Comparison of ENCODE assay signal across 1 cellular context in the genomic region with DNA sequence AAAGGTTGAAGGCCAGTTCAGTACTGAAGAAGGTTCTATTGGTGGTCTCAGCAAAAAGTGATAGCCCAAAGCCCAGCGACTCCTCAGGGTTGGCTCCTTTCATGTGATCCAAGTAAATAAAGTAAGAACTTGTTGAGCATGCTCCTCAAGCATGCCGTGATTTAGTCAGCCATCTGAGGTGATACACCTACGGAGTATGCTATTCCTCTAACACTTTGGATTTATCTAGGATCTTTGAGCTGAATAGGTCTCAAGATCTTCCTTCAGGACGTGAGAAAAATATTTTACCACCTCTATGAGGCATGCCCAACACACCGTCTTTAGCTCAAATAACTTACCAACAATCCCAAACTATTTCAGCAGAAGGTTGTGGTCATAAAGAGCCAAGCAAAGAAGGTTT.
TF ChIP-seq lines count a peak whose summit lies in the region.

No MANE protein-coding gene starts in this region.

TF ChIP-seq in IMR-90, 13 proteins besides CTCF, POLR2A, EP300 and RAD21 (continued from another document):
- TF ChIP-seq CEBPB (IDR thresholded peaks at IDR 0.05; ENCODE audit: low read depth, low read length) (no peak), FOS (IDR thresholded peaks at IDR 0.05; ENCODE audit: low read depth, low read length) (no peak), RFX5 (IDR thresholded peaks at IDR 0.05; ENCODE audit: low read depth, low read length) (no peak), BHLHE40 (IDR thresholded peaks at IDR 0.05; ENCODE audit: low read depth, low read length) (no peak), MXI1 (IDR thresholded peaks at IDR 0.05; ENCODE audit: borderline replicate concordance, low read depth, low read length) (no peak), NFE2L2 (IDR thresholded peaks at IDR 0.05; ENCODE audit: low read depth, low read length) (no peak)
- TF ChIP-seq, protein P1, sequence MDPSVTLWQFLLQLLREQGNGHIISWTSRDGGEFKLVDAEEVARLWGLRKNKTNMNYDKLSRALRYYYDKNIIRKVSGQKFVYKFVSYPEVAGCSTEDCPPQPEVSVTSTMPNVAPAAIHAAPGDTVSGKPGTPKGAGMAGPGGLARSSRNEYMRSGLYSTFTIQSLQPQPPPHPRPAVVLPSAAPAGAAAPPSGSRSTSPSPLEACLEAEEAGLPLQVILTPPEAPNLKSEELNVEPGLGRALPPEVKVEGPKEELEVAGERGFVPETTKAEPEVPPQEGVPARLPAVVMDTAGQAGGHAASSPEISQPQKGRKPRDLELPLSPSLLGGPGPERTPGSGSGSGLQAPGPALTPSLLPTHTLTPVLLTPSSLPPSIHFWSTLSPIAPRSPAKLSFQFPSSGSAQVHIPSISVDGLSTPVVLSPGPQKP (IDR thresholded peaks at IDR 0.05; ENCODE audit: borderline replicate concordance, low read depth, low read length) = no peak
- TF ChIP-seq, protein P2, sequence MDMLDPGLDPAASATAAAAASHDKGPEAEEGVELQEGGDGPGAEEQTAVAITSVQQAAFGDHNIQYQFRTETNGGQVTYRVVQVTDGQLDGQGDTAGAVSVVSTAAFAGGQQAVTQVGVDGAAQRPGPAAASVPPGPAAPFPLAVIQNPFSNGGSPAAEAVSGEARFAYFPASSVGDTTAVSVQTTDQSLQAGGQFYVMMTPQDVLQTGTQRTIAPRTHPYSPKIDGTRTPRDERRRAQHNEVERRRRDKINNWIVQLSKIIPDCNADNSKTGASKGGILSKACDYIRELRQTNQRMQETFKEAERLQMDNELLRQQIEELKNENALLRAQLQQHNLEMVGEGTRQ (IDR thresholded peaks at IDR 0.05; ENCODE audit: low read depth, low read length) = no peak
TF ChIP-seq in IMR-90: peak in this region for 0.
